In the genomic region with DNA sequence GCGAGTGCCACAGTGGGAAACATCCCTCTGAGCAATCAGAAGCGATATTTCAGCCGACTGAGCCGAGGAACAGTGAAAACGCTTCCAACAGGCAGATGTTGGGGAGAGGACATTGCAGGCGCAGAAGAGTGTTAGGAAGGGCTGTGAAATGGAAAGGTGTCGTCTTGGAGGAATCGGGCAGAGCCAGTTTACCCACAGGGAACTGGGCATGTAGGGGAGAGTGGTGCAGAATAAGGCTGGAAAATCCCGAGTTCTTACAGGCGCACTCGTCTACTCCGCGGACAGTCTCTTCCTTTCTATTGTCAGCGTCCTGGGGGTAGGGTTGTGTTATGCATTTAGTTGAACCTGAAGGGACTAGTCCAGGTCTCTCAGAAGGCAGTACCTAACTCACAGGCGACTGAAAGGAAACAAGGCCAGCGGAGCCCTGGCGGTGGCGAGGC, we compare ENCODE assay signal across 8 cellular contexts. TPM values are rescaled to one million over a fixed set of nuclear protein-coding genes. Genes with fewer than 3 reads are reported as not detected.
DNase-seq lines count a peak whose midpoint lies in the region; ATAC-seq, FAIRE-seq and TF ChIP-seq lines count a peak whose summit lies in the region.

No MANE protein-coding gene starts in this region.

- peaks cover 0 to 3% of the 10 kb centered on the region in 2 donors for H3K27me3 ChIP-seq in naive thymus-derived CD4-positive, alpha-beta T cell (ENCODE audit: control insufficient read depth in 2 of 2, insufficient read depth in 2 of 2, low read length in 2 of 2)

- peaks cover 0 to 4% (median 0%) of the 10 kb centered on the region in 11 donors for H3K9me3 Mint-ChIP-seq in naive thymus-derived CD4-positive, alpha-beta T cell

- intact Hi-C loops in naive thymus-derived CD4-positive, alpha-beta T cell (cut with micrococcal nuclease), result loop anchor here (2.0 to 10.0 kb wide), 6 partner anchors 76 to 846 kb away; a partner anchor contains a TSS

- peaks cover 19 to 30% (median 21%) of the 10 kb centered on the region in 7 donors for H3K4me1 Mint-ChIP-seq in naive thymus-derived CD4-positive, alpha-beta T cell

- CTCF ChIA-PET in naive thymus-derived CD4-positive, alpha-beta T cell (lab: Charles Lee), result no interaction called here

- peak overlapping the region; percentile 92 to 97 (median 95) for H3K27ac Mint-ChIP-seq in naive thymus-derived CD4-positive, alpha-beta T cell

- no peaks in the 10 kb centered on the region for H3K9me3 ChIP-seq in naive thymus-derived CD4-positive, alpha-beta T cell (ENCODE audit: control insufficient read depth in 2 of 3, low read length in 3 of 3)

- peaks cover 0 to 8% (median 0%) of the 10 kb centered on the region in 3 experiments for H3K36me3 ChIP-seq in naive thymus-derived CD4-positive, alpha-beta T cell (ENCODE audit: control insufficient read depth in 2 of 3, insufficient read depth in 3 of 3, low read length in 3 of 3)

- peaks cover 3 to 5% of the 10 kb centered on the region in 2 donors for H3K4me1 ChIP-seq in naive thymus-derived CD4-positive, alpha-beta T cell (ENCODE audit: control insufficient read depth in 2 of 2, insufficient read depth in 2 of 2, low read length in 2 of 2)

- POLR2A ChIA-PET in naive thymus-derived CD4-positive, alpha-beta T cell (lab: Charles Lee), result interaction anchor here (1.2 kb wide), 1 partner anchor 65 kb away, joined by 8 read pairs; a partner anchor contains a TSS

- FAIRE-seq in frontal cortex (lab: Jason Lieb, UNC), result no peak

- peaks cover 0 to 3% (median 0%) of the 10 kb centered on the region in 5 donors for H3K36me3 Mint-ChIP-seq in naive thymus-derived CD4-positive, alpha-beta T cell

- H3K4me3 Mint-ChIP-seq in naive thymus-derived CD4-positive, alpha-beta T cell, result peak overlapping the region; percentile 94 to 99 (median 96)

- H3K27me3 Mint-ChIP-seq in naive thymus-derived CD4-positive, alpha-beta T cell, result peaks cover 0 to 40% (median 9%) of the 10 kb centered on the region in 5 donors

- no peak for ATAC-seq in naive thymus-derived CD4-positive, alpha-beta T cell

- TF ChIP-seq CTCF in AG10803 (conservative IDR thresholded peaks at IDR 0.05; ENCODE audit: low read length), result no peak; the same call in 1 of the 2 replicates
- TF ChIP-seq CTCF in LNCaP clone FGC (IDR thresholded peaks at IDR 0.05; ENCODE audit: control insufficient read depth, extremely low read depth, insufficient read depth), result no peak
- no peak for TF ChIP-seq CTCF in coronary artery (IDR thresholded peaks at IDR 0.05)

- no peak for DNase-seq in AG10803 (ENCODE audit: low read depth)
- no peak for DNase-seq in LNCaP clone FGC (ENCODE audit: low read depth)
- no peak for DNase-seq in coronary artery (ENCODE audit: low spot score)
- DNase-seq in naive thymus-derived CD4-positive, alpha-beta T cell, result no peak
- no peak for DNase-seq in frontal cortex (ENCODE audit: low spot score in 2 of 2)
- DNase-seq in HT-29 (ENCODE audit: low spot score), result no peak
- no peak for DNase-seq in GF-D8 (lab: John Stamatoyannopoulos, UW)
- no peak for DNase-seq in kidney tubule cell (ENCODE audit: low spot score)

- H3K4me3 ChIP-seq in AG10803 (ENCODE audit: low read length) (peak overlapping the region; percentile 63), LNCaP clone FGC (ENCODE audit: low read depth, low read length) (peak overlapping the region; percentile 70), coronary artery (peak overlapping the region; percentile 95)
- H3K4me3 ChIP-seq in naive thymus-derived CD4-positive, alpha-beta T cell (ENCODE audit: low read length), result peak overlapping the region; percentile 87

- H3K27ac ChIP-seq in coronary artery, result peak overlapping the region; percentile 87 to 94
- peak overlapping the region; percentile 88 for H3K27ac ChIP-seq in naive thymus-derived CD4-positive, alpha-beta T cell (ENCODE audit: low read depth, low read length)

RNA-seq across cellular contexts. Expression of a gene that starts 1.1 kb away (rescaled TPM):
- 100 to 1,000 TPM in 1 of 5 experiments, 10 to 100 TPM in 4; 26.6 to 172 (median 51.5) TPM for total RNA-seq in naive thymus-derived CD4-positive, alpha-beta T cell
- polyA plus RNA-seq in naive thymus-derived CD4-positive, alpha-beta T cell, result 10 to 100 TPM; 33.2 to 43.0 TPM
- 241 TPM for total RNA-seq in frontal cortex
- 167 and 177 TPM in 2 replicates for total RNA-seq in HT-29 (2014; rRNA removed; shearing (Covaris generic))
